Comparison of ENCODE assay signal across 11 cellular contexts in genomic region chr2:144240656-144241339, GRCh38.
DNase-seq lines count a peak whose midpoint lies in the region; ATAC-seq and TF ChIP-seq lines count a peak whose summit lies in the region.
"Had no signal": no experiment of that assay in that cellular context is flagged by ENCODE, and none has a peak within 500 bp of the region (broad histone marks: within the 10 kb centered on the region; RNA-seq: fewer than 3 reads in every experiment).

No MANE protein-coding gene starts in this region.

- H3K36me3 Mint-ChIP-seq in activated T-helper 17 cell treated with anti-CD3 and anti-CD28 coated beads, Interleukin-2, amount 50 U/mL, for 72 hours (ENCODE audit: low read depth) = no peaks in the 10 kb centered on the region

- intact Hi-C loops in tibial artery (cut with DNase I; ENCODE audit: low total_unique reads) = no loop called here

- peak; percentile 60 for DNase-seq in GM06990 (ENCODE audit: extremely low read depth, insufficient read length)
- no peak for DNase-seq in SKM-1 treated with dmso at 0.1 percent for 144 hours (lab: John Stamatoyannopoulos, UW; ENCODE audit: unreplicated experiment)
- no peak for DNase-seq in tibial artery
- no peak for DNase-seq in NCI-H2081 treated with DMSO at 0.1 percent for 48 hours (lab: John Stamatoyannopoulos, UW)
- DNase-seq in NOMO-1 treated with dmso at 0.1 percent for 144 hours (lab: John Stamatoyannopoulos, UW; ENCODE audit: unreplicated experiment) = no peak
- DNase-seq: activated gamma-delta T cell, foreskin fibroblast, NCI-H2171 had no signal

- no peaks in the 10 kb centered on the region for H3K27me3 ChIP-seq in GM06990 (replicated peaks; ENCODE audit: control insufficient read depth, insufficient read depth, low read length)
- no peaks in the 10 kb centered on the region for H3K27me3 ChIP-seq in tibial artery

- H3K36me3 ChIP-seq in GM06990 (ENCODE audit: control insufficient read depth, insufficient read depth, low read length) (no peaks in the 10 kb centered on the region), tibial artery (no peaks in the 10 kb centered on the region)

- H3K9me3 Mint-ChIP-seq in activated T-helper 17 cell treated with anti-CD3 and anti-CD28 coated beads, Interleukin-2, amount 50 U/mL, for 72 hours = no peaks in the 10 kb centered on the region

- TF ChIP-seq CTCF in GM06990 (IDR thresholded peaks at IDR 0.05; ENCODE audit: insufficient read depth, low read length, poor library complexity, severe bottlenecking) (no peak), tibial artery (IDR thresholded peaks at IDR 0.05) (no peak)

- H3K4me1 Mint-ChIP-seq in activated T-helper 17 cell treated with anti-CD3 and anti-CD28 coated beads, Interleukin-2, amount 50 U/mL, for 72 hours = peaks cover 20% of the 10 kb centered on the region

- H3K27ac ChIP-seq in tibial artery = no peak overlapping the region

- no peak overlapping the region for H3K27ac Mint-ChIP-seq in activated T-helper 17 cell treated with anti-CD3 and anti-CD28 coated beads, Interleukin-2, amount 50 U/mL, for 72 hours

- peaks cover 0 to 17% (median 1%) of the 10 kb centered on the region in 4 donors for H3K4me1 ChIP-seq in tibial artery

- H3K4me3 Mint-ChIP-seq in activated T-helper 17 cell treated with anti-CD3 and anti-CD28 coated beads, Interleukin-2, amount 50 U/mL, for 72 hours = peak overlapping the region; percentile 29

- H3K27me3 Mint-ChIP-seq in activated T-helper 17 cell treated with anti-CD3 and anti-CD28 coated beads, Interleukin-2, amount 50 U/mL, for 72 hours = no peaks in the 10 kb centered on the region

- no peaks in the 10 kb centered on the region for H3K9me3 ChIP-seq in tibial artery

- peak; percentile 88 for ATAC-seq in GM19452 (IDR thresholded peaks at IDR 0.05; ENCODE audit: unreplicated experiment)
- peak; percentile 81 for ATAC-seq in HG03108 (IDR thresholded peaks at IDR 0.05; ENCODE audit: unreplicated experiment)
- ATAC-seq in activated T-helper 17 cell treated with anti-CD3 and anti-CD28 coated beads, Interleukin-2, amount 50 U/mL, for 72 hours (replicated peaks) = peak; percentile 52

- H3K4me3 ChIP-seq in GM06990 (replicated peaks; ENCODE audit: low read depth, low read length) = no peak overlapping the region
- H3K4me3 ChIP-seq in tibial artery = no peak overlapping the region
